Comparison of ENCODE assay signal across 8 cellular contexts in the genomic region with DNA sequence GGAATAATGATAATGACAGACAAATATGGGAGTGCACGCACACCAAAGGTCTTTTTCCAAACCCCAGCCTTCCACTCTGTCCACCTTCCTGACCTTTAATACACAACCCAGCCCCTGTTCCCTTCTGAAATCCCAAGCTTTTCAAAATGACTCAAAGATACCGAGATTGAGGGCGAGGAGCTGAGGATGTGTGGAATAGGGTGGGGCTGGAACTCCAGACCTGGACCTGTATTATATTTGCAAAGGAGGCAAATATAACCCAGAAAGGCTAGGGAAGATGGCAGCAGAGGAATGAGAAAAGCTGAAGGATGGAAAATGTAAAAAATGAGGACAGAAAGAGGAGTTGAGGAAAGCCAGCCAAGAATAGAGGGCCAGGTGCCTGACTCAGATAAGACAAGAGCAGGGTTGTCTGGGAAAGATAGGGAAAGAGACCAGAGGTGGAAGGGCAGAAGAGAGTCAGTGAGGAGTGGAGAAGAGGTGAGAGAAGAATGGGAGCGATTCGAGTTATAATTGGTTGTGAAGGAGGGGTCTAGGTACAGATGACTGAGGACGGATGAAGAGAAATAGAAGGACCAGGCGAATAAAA. TPM values are rescaled to one million over a fixed set of nuclear protein-coding genes. Genes with fewer than 3 reads are reported as not detected.
DNase-seq lines count a peak whose midpoint lies in the region; ATAC-seq, FAIRE-seq and TF ChIP-seq lines count a peak whose summit lies in the region.

No MANE protein-coding gene starts in this region.

- no peak for ATAC-seq in natural killer cell treated with Interleukin-12 subunit alpha and Interleukin-12 subunit beta and Interleukin-15 and Interleukin-18, amount 100 ng/mL, for 72 hours

- TF ChIP-seq POLR2A in GM12892 (IDR thresholded peaks at IDR 0.05; ENCODE audit: low read depth, low read length): no peak

- TF ChIP-seq CTCF in chondrocyte (IDR thresholded peaks at IDR 0.05): no peak

- no peaks in the 10 kb centered on the region for H3K27me3 Mint-ChIP-seq in chondrocyte (ENCODE audit: low read depth)
- peaks cover 25 to 29% of the 10 kb centered on the region in 2 donors for H3K27me3 Mint-ChIP-seq in natural killer cell treated with Interleukin-12 subunit alpha and Interleukin-12 subunit beta and Interleukin-15 and Interleukin-18, amount 100 ng/mL, for 72 hours

- peaks cover 5% of the 10 kb centered on the region for H3K36me3 Mint-ChIP-seq in chondrocyte (ENCODE audit: low read depth)
- no peaks in the 10 kb centered on the region for H3K36me3 Mint-ChIP-seq in natural killer cell treated with Interleukin-12 subunit alpha and Interleukin-12 subunit beta and Interleukin-15 and Interleukin-18, amount 100 ng/mL, for 72 hours

- peak overlapping the region; percentile 89 for H3K27ac Mint-ChIP-seq in chondrocyte (ENCODE audit: unreplicated experiment)
- peak overlapping the region; percentile 40 to 51 for H3K27ac Mint-ChIP-seq in natural killer cell treated with Interleukin-12 subunit alpha and Interleukin-12 subunit beta and Interleukin-15 and Interleukin-18, amount 100 ng/mL, for 72 hours

- peaks cover 54% of the 10 kb centered on the region for H3K4me1 Mint-ChIP-seq in chondrocyte (ENCODE audit: low read depth)
- H3K4me1 Mint-ChIP-seq in natural killer cell treated with Interleukin-12 subunit alpha and Interleukin-12 subunit beta and Interleukin-15 and Interleukin-18, amount 100 ng/mL, for 72 hours (ENCODE audit: low read depth in 2 of 2): peaks cover 26 to 41% of the 10 kb centered on the region in 2 donors

- H3K9me3 Mint-ChIP-seq in chondrocyte (ENCODE audit: low read depth): no peaks in the 10 kb centered on the region
- H3K9me3 Mint-ChIP-seq in natural killer cell treated with Interleukin-12 subunit alpha and Interleukin-12 subunit beta and Interleukin-15 and Interleukin-18, amount 100 ng/mL, for 72 hours: no peaks in the 10 kb centered on the region

- peak overlapping the region; percentile 74 for H3K4me3 Mint-ChIP-seq in chondrocyte (ENCODE audit: unreplicated experiment)
- H3K4me3 Mint-ChIP-seq in natural killer cell treated with Interleukin-12 subunit alpha and Interleukin-12 subunit beta and Interleukin-15 and Interleukin-18, amount 100 ng/mL, for 72 hours: peak overlapping the region; percentile 90

- DNase-seq in ELF-1 (ENCODE audit: low read depth, low spot score) (peak; percentile 37), NCI-H2029 treated with DMSO at 0.1 percent for 48 hours (lab: John Stamatoyannopoulos, UW) (peak; percentile 54), chondrocyte (ENCODE audit: low spot score) (no peak), NCI-H774 (lab: John Stamatoyannopoulos, UW) (no peak), iPS-NIHi7 (ENCODE audit: extremely low spot score) (no peak), GM12892 (ENCODE audit: insufficient read length) (no peak)
- no peak for DNase-seq in natural killer cell treated with Interleukin-12 subunit alpha and Interleukin-12 subunit beta and Interleukin-15 and Interleukin-18, amount 100 ng/mL, for 72 hours (ENCODE audit: low spot score)
- no peak for DNase-seq in stimulated activated CD4-positive, alpha-beta T cell treated with anti-CD3 and anti-CD28 coated beads, Interleukin-12 subunit alpha, Interleukin-12 subunit beta, amount 100 ng/mL, for 4 hours

- FAIRE-seq in GM12892 (lab: Jason Lieb, UNC): no peak

RNA-seq across cellular contexts. Expression of a gene that starts 1.0 kb away (rescaled TPM):
- total RNA-seq in chondrocyte: 413 to 493 TPM (median 463 TPM) in 3 replicates
- total RNA-seq in natural killer cell treated with Interleukin-12 subunit alpha and Interleukin-12 subunit beta and Interleukin-15 and Interleukin-18, amount 100 ng/mL, for 72 hours: 10 to 100 TPM; 50.4 to 93.8 TPM
- 29.4 TPM for polyA plus RNA-seq in GM12892 (2012; ENCODE audit: missing spikeins)

RNA-seq across cellular contexts. Expression of a gene that starts 7.2 kb away (rescaled TPM):
- total RNA-seq in chondrocyte: 0.56 to 1.7 TPM (median 1.0 TPM) in 3 replicates
- 100 to 1,000 TPM in 1 of 2 donors, 10 to 100 TPM in 1; 78.2 to 365 TPM for total RNA-seq in natural killer cell treated with Interleukin-12 subunit alpha and Interleukin-12 subunit beta and Interleukin-15 and Interleukin-18, amount 100 ng/mL, for 72 hours
- 0.74 TPM for polyA plus RNA-seq in GM12892 (2012; ENCODE audit: missing spikeins)

RNA-seq across cellular contexts. Expression of a gene that starts 12.2 kb away (rescaled TPM):
- total RNA-seq in chondrocyte: 161 to 172 TPM (median 163 TPM) in 3 replicates
- 100 to 1,000 TPM in 1 of 2 donors, 10 to 100 TPM in 1; 98.3 to 124 TPM for total RNA-seq in natural killer cell treated with Interleukin-12 subunit alpha and Interleukin-12 subunit beta and Interleukin-15 and Interleukin-18, amount 100 ng/mL, for 72 hours
- polyA plus RNA-seq in GM12892 (2012; ENCODE audit: missing spikeins): 82.5 TPM

RNA-seq across cellular contexts. Expression of a gene that starts 24.2 kb away (rescaled TPM):
- 0.70 to 1.2 TPM (median 0.72 TPM) in 3 replicates for total RNA-seq in chondrocyte
- total RNA-seq in natural killer cell treated with Interleukin-12 subunit alpha and Interleukin-12 subunit beta and Interleukin-15 and Interleukin-18, amount 100 ng/mL, for 72 hours: 1 to 10 TPM in 1 of 2 donors, under 1 TPM in 1; 0.43 to 5.4 TPM
- not detected for polyA plus RNA-seq in GM12892 (2012; ENCODE audit: missing spikeins)

RNA-seq across cellular contexts. Expression of a gene that starts 41.3 kb away (rescaled TPM):
- 57.0 to 74.4 TPM (median 59.3 TPM) in 3 replicates for total RNA-seq in chondrocyte
- total RNA-seq in natural killer cell treated with Interleukin-12 subunit alpha and Interleukin-12 subunit beta and Interleukin-15 and Interleukin-18, amount 100 ng/mL, for 72 hours: 10 to 100 TPM; 49.6 to 60.6 TPM
- polyA plus RNA-seq in GM12892 (2012; ENCODE audit: missing spikeins): 37.3 TPM

Comparison
In these comparisons a context has a peak if more than half of its experiments do, and no peak if none do; other contexts are left out.
1. DNase-seq: peak in ELF-1 (single experiment) and NCI-H2029 treated with DMSO at 0.1 percent for 48 hours (single experiment); none in chondrocyte (single experiment), natural killer cell treated with Interleukin-12 subunit alpha and Interleukin-12 subunit beta and Interleukin-15 and Interleukin-18, amount 100 ng/mL, for 72 hours (single experiment), NCI-H774 (single experiment), iPS-NIHi7 (single experiment), stimulated activated CD4-positive, alpha-beta T cell treated with anti-CD3 and anti-CD28 coated beads, Interleukin-12 subunit alpha, Interleukin-12 subunit beta, amount 100 ng/mL, for 4 hours (single experiment) and GM12892 (single experiment).
2. RNA of a gene that starts 7.2 kb away (total RNA-seq): 78.2 to 365 TPM in natural killer cell treated with Interleukin-12 subunit alpha and Interleukin-12 subunit beta and Interleukin-15 and Interleukin-18, amount 100 ng/mL, for 72 hours; 0.56 to 1.7 TPM in chondrocyte; every median in the first group is over 10 times any median in the second.